Comparison of ENCODE assay signal across 24 cellular contexts in genomic region chr5:76866503-76866902, GRCh38. TPM values are rescaled to one million over a fixed set of nuclear protein-coding genes. Genes with fewer than 3 reads are reported as not detected.
DNase-seq lines count a peak whose midpoint lies in the region; ATAC-seq, FAIRE-seq and TF ChIP-seq lines count a peak whose summit lies in the region.
"Had no signal": no experiment of that assay in that cellular context is flagged by ENCODE, and none has a peak within 500 bp of the region (broad histone marks: within the 10 kb centered on the region; RNA-seq: fewer than 3 reads in every experiment).

No MANE protein-coding gene starts in this region.

- H2AFZ ChIP-seq in HCT116 (ENCODE audit: low read depth, low read length, poor library complexity, severe bottlenecking), result peak overlapping the region; percentile 66

- RAD21 ChIA-PET in HCT116 (lab: Charles Lee; ENCODE audit: low non-redundant PET in 1 of 2, low total read pairs in 2 of 2, uncharacterized antibody in 2 of 2, unreplicated experiment in 2 of 2), result no interaction called here

- no peak overlapping the region for H3K27ac ChIP-seq in HCT116 (ENCODE audit: low read depth, low read length)
- no peak overlapping the region for H3K27ac ChIP-seq in Panc1 (ENCODE audit: low read length)
- H3K27ac ChIP-seq: 22Rv1; BLaER1 treated with 17β-estradiol and CSF1 and Interleukin-3, amounts not matched to agents 10 nM and 100 nM; C4-2B had no signal

- H3K9ac ChIP-seq in HCT116 (ENCODE audit: low read length), result no peak overlapping the region
- H3K9ac ChIP-seq: BLaER1 treated with 17β-estradiol and CSF1 and Interleukin-3, amounts not matched to agents 10 nM and 100 nM had no signal

- POLR2A ChIA-PET in HCT116 (lab: Charles Lee), result no interaction called here
- POLR2A ChIA-PET in Panc1 (lab: Charles Lee), result no interaction called here

- in situ Hi-C loops in Panc1 (cut with HindIII; ENCODE audit: low pct_unique_long_range_greater_than_20kb, low sequenced_read_pairs), result no loop called here

- TF ChIP-seq POLR2A in HCT116 (IDR thresholded peaks at IDR 0.05; ENCODE audit: borderline replicate concordance, extremely low read depth, insufficient read depth, insufficient read length), result no peak

- H3K27me3 ChIP-seq in HCT116 (ENCODE audit: insufficient read depth, low read length) (no peaks in the 10 kb centered on the region), Panc1 (ENCODE audit: control insufficient read depth, insufficient read depth, low read length) (no peaks in the 10 kb centered on the region)
- H3K27me3 ChIP-seq: BLaER1 treated with 17β-estradiol and CSF1 and Interleukin-3, amounts not matched to agents 10 nM and 100 nM had no signal

- H3K9me3 ChIP-seq in HCT116 (ENCODE audit: control insufficient read depth in 1 of 2, insufficient read depth in 1 of 2, low read depth in 1 of 2, low read length in 2 of 2) (no peaks in the 10 kb centered on the region), Panc1 (ENCODE audit: control insufficient read depth, insufficient read depth, low read depth, low read length) (no peaks in the 10 kb centered on the region)
- H3K9me3 ChIP-seq: A549; BLaER1 treated with 17β-estradiol and CSF1 and Interleukin-3, amounts not matched to agents 10 nM and 100 nM; Caco-2 had no signal

- H3K4me1 ChIP-seq in HCT116 (ENCODE audit: control insufficient read depth in 1 of 2, insufficient read depth in 2 of 2, low read length in 2 of 2), result peaks cover 0 to 11% of the 10 kb centered on the region in 2 experiments; a peak in 3 of 4 replicates
- H3K4me1 ChIP-seq in Panc1 (ENCODE audit: control insufficient read depth, insufficient read depth, low read length), result peaks cover 3% of the 10 kb centered on the region; the same call in 1 of the 2 replicates
- H3K4me1 ChIP-seq: BLaER1 treated with 17β-estradiol and CSF1 and Interleukin-3, amounts not matched to agents 10 nM and 100 nM had no signal

- ATAC-seq in HCT116 (no peak), Panc1 (peak; percentile 32; the same call in 1 of the 2 replicates), left colon (peak; percentile 66), GM18870 (IDR thresholded peaks at IDR 0.05; ENCODE audit: unreplicated experiment) (no peak), HG02642 (IDR thresholded peaks at IDR 0.05; ENCODE audit: poor library complexity, unreplicated experiment) (no peak)
- ATAC-seq: CD8-positive, alpha-beta T cell had no signal

- BruUV-seq in HCT116 (replicated peaks; lab: Mats Ljungman, UMichigan) (no TSS peak), Panc1 (replicated peaks; lab: Mats Ljungman, UMichigan) (no TSS peak)

- no peaks in the 10 kb centered on the region for H4K20me1 ChIP-seq in HCT116 (ENCODE audit: insufficient read depth)
- H4K20me1 ChIP-seq: BLaER1 treated with 17β-estradiol and CSF1 and Interleukin-3, amounts not matched to agents 10 nM and 100 nM had no signal

- H3K4me3 ChIP-seq in HCT116 (replicated peaks in 1 of 2; ENCODE audit: low read depth in 1 of 2, low read length in 2 of 2), result no peak overlapping the region
- H3K4me3 ChIP-seq in Panc1 (ENCODE audit: low read depth in 2 of 2, low read length in 2 of 2), result no peak overlapping the region
- H3K4me3 ChIP-seq: A549; BLaER1 treated with 17β-estradiol and CSF1 and Interleukin-3, amounts not matched to agents 10 nM and 100 nM had no signal

- no peaks in the 10 kb centered on the region for H3K9me2 ChIP-seq in HCT116 (ENCODE audit: insufficient read depth)

- no peak for TF ChIP-seq RAD21 in HCT116 (IDR thresholded peaks at IDR 0.05; ENCODE audit: low read depth)

- TF ChIP-seq CTCF in HCT116 (IDR thresholded peaks at IDR 0.05 in 2 of 3, conservative IDR thresholded peaks at IDR 0.05 in 1 of 3; ENCODE audit: borderline replicate concordance in 1 of 3, insufficient read depth in 1 of 3, low read depth in 2 of 3, low read length in 2 of 3) (no peak), Panc1 (IDR thresholded peaks at IDR 0.05) (no peak)

- DNase-seq in HCT116 (ENCODE audit: low read depth, low spot score) (no peak), Panc1 (ENCODE audit: low read depth, low spot score) (no peak), left colon (no peak), GM03348 (ENCODE audit: low spot score) (no peak)
- no peak for DNase-seq in stimulated activated naive CD4-positive, alpha-beta T cell treated with Interleukin-2 at 50 U/mL for 16 hours (lab: John Stamatoyannopoulos, UW)
- DNase-seq: AML-193; Caco-2; Calu3; CD4-positive, alpha-beta T cell; CD8-positive, alpha-beta T cell; DMS79 treated with DMSO at 0.1 percent for 48 hours; GDM1 had no signal

- H3K36me3 ChIP-seq in HCT116 (ENCODE audit: control insufficient read depth in 1 of 2, insufficient read depth in 2 of 2, low read length in 2 of 2), result no peaks in the 10 kb centered on the region
- H3K36me3 ChIP-seq in Panc1 (ENCODE audit: control insufficient read depth, insufficient read depth, low read length), result no peaks in the 10 kb centered on the region
- H3K36me3 ChIP-seq: BLaER1 treated with 17β-estradiol and CSF1 and Interleukin-3, amounts not matched to agents 10 nM and 100 nM had no signal

- H3K4me2 ChIP-seq in HCT116 (ENCODE audit: low read length), result no peak overlapping the region
- H3K4me2 ChIP-seq: A549; BLaER1 treated with 17β-estradiol and CSF1 and Interleukin-3, amounts not matched to agents 10 nM and 100 nM had no signal

- peak; percentile 44 for FAIRE-seq in G401.6 (lab: Jason Lieb, UNC)
- FAIRE-seq: A549, D721Med, GM12892, GM18507, GM19239 had no signal

- intact Hi-C loops in HCT116 (cut with micrococcal nuclease), result loop anchor here (5.0 kb wide), 2 partner anchors 264 to 276 kb away; no protein-coding TSS in a partner anchor
- intact Hi-C loops in Panc1 (cut with micrococcal nuclease; ENCODE audit: unreplicated experiment), result no loop called here
- intact Hi-C loops in left colon (cut with DNase I, micrococcal nuclease), result no loop called here

- CTCF ChIA-PET in HCT116 (lab: Charles Lee) (no interaction called here), Panc1 (lab: Charles Lee) (no interaction called here)

- no peaks in the 10 kb centered on the region for H3K79me2 ChIP-seq in HCT116 (ENCODE audit: insufficient read depth, low read length)

TF ChIP-seq in HCT116, 20 proteins besides CTCF, POLR2A, EP300 and RAD21 (continues in another document):
- TF ChIP-seq ELF1 (IDR thresholded peaks at IDR 0.05; ENCODE audit: borderline replicate concordance, low read depth) (no peak), SRF (IDR thresholded peaks at IDR 0.05; ENCODE audit: low read depth) (no peak), ZNF274 (IDR thresholded peaks at IDR 0.05; ENCODE audit: low read depth, low read length) (no peak), FOSL1 (IDR thresholded peaks at IDR 0.05; ENCODE audit: low read depth) (no peak), JUND (IDR thresholded peaks at IDR 0.05) (no peak), POLR2AphosphoS5 (IDR thresholded peaks at IDR 0.05; ENCODE audit: low read depth, low read length) (no peak), YY1 (IDR thresholded peaks at IDR 0.05; ENCODE audit: extremely low read depth, insufficient replicate concordance, low read depth, low read length) (no peak), ZFX (IDR thresholded peaks at IDR 0.05) (no peak), SP1 (IDR thresholded peaks at IDR 0.05; ENCODE audit: low read depth) (no peak), TCF7L2 (IDR thresholded peaks at IDR 0.05; ENCODE audit: borderline replicate concordance, extremely low read depth, insufficient read depth, insufficient read length) (no peak), CBX3 (IDR thresholded peaks at IDR 0.05; ENCODE audit: low read depth) (no peak), REST (IDR thresholded peaks at IDR 0.05; ENCODE audit: low read depth) (no peak)
- TF ChIP-seq, protein P1, sequence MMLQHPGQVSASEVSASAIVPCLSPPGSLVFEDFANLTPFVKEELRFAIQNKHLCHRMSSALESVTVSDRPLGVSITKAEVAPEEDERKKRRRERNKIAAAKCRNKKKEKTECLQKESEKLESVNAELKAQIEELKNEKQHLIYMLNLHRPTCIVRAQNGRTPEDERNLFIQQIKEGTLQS (IDR thresholded peaks at IDR 0.05), result no peak
- TF ChIP-seq, protein P2, sequence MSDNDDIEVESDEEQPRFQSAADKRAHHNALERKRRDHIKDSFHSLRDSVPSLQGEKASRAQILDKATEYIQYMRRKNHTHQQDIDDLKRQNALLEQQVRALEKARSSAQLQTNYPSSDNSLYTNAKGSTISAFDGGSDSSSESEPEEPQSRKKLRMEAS (IDR thresholded peaks at IDR 0.05), result no peak

RNA-seq across cellular contexts. Expression of gene S100Z, which starts 16.7 kb away (rescaled TPM):
- total RNA-seq in HCT116 (2021; ENCODE audit: unreplicated experiment) (not detected), Panc1 (2021; ENCODE audit: unreplicated experiment) (not detected), left colon (under 1 TPM in 1 of 2 donors, not detected in 1; 0.31 TPM)
- not detected in 2 replicates for polyA plus RNA-seq in HCT116 (2012)
- not detected for polyA plus RNA-seq in Panc1 (2012; ENCODE audit: insufficient read length)
- total RNA-seq: Calu3; CD8-positive, alpha-beta T cell had no signal
- polyA plus RNA-seq: A549, BJ had no signal

RNA-seq across cellular contexts. Expression of gene F2RL1, which starts 47.7 kb away (rescaled TPM):
- total RNA-seq in HCT116 (2021; ENCODE audit: unreplicated experiment) (119 TPM), Panc1 (2021; ENCODE audit: unreplicated experiment) (65.9 TPM), left colon (100 to 1,000 TPM; 174 to 180 TPM)
- polyA plus RNA-seq in HCT116 (2012), result 125 and 128 TPM in 2 replicates
- 26.8 TPM for polyA plus RNA-seq in Panc1 (2012; ENCODE audit: insufficient read length)

Comparison
In these comparisons a context has a peak if more than half of its experiments do, and no peak if none do; other contexts are left out.
1. ATAC-seq: peak in Panc1 (single experiment) and left colon (single experiment); none in HCT116 (single experiment), GM18870 (single experiment) and HG02642 (single experiment).